Comparison of ENCODE assay signal across 8 cellular contexts in genomic region chr9:78029601-78030552, GRCh38. TPM values are rescaled to one million over a fixed set of nuclear protein-coding genes. Genes with fewer than 3 reads are reported as not detected.
DNase-seq lines count a peak whose midpoint lies in the region; FAIRE-seq and TF ChIP-seq lines count a peak whose summit lies in the region.

No MANE protein-coding gene starts in this region.

- no peaks in the 10 kb centered on the region for H3K9me3 Mint-ChIP-seq in T-helper 2 cell treated with Interferon-gamma antibody and Interleukin-4, amounts not matched to agents 5 μg/mL and 100 μg/mL, for 36 hours

- intact Hi-C loops in dorsolateral prefrontal cortex (cut with DNase I) = loop anchor here (5.0 to 10.0 kb wide), 5 partner anchors 182 to 593 kb away; partner anchors contain the start of gene CEP78 (in 1 of the 2)
- intact Hi-C loops in testis (cut with DNase I; ENCODE audit: low total_unique reads) = no loop called here

- TF ChIP-seq CTCF in AG04450 (IDR thresholded peaks at IDR 0.05; ENCODE audit: low read depth, low read length) (no peak), dorsolateral prefrontal cortex (IDR thresholded peaks at IDR 0.05 in 54 of 56, conservative IDR thresholded peaks at IDR 0.05 in 2 of 56; ENCODE audit: low read depth in 1 of 56, partially characterized antibody in 56 of 56) (peak in 4 of 56 donors; percentile 3 to 8 (median 6)), testis (IDR thresholded peaks at IDR 0.05) (no peak), GM10266 (IDR thresholded peaks at IDR 0.05; ENCODE audit: control insufficient read depth, insufficient read depth, low read depth, missing control alignments) (no peak)

- H3K27ac ChIP-seq in AG04450 (ENCODE audit: low read depth, low read length) (peak overlapping the region; percentile 63), dorsolateral prefrontal cortex (peak overlapping the region; percentile 85 to 99 (median 96)), testis (peak overlapping the region; percentile 88 to 97)

- H3K27ac Mint-ChIP-seq in T-helper 2 cell treated with Interferon-gamma antibody and Interleukin-4, amounts not matched to agents 5 μg/mL and 100 μg/mL, for 36 hours = peak overlapping the region; percentile 87

- peaks cover 55% of the 10 kb centered on the region for H3K4me1 Mint-ChIP-seq in T-helper 2 cell treated with Interferon-gamma antibody and Interleukin-4, amounts not matched to agents 5 μg/mL and 100 μg/mL, for 36 hours (ENCODE audit: low read depth)

- H3K36me3 Mint-ChIP-seq in T-helper 2 cell treated with Interferon-gamma antibody and Interleukin-4, amounts not matched to agents 5 μg/mL and 100 μg/mL, for 36 hours (ENCODE audit: low read depth) = peaks cover 19% of the 10 kb centered on the region

- H3K4me3 Mint-ChIP-seq in T-helper 2 cell treated with Interferon-gamma antibody and Interleukin-4, amounts not matched to agents 5 μg/mL and 100 μg/mL, for 36 hours = peak overlapping the region; percentile 86

- no peaks in the 10 kb centered on the region for H3K36me3 ChIP-seq in testis (ENCODE audit: low read depth, missing control alignments)

- no peaks in the 10 kb centered on the region; the same call in 1 of the 2 replicates for H3K9me3 ChIP-seq in AG04450 (ENCODE audit: control insufficient read depth, insufficient read depth, low read length)
- no peaks in the 10 kb centered on the region for H3K9me3 ChIP-seq in testis

- H3K4me3 ChIP-seq in AG04450 (ENCODE audit: low read depth, low read length) = peak overlapping the region; percentile 85
- H3K4me3 ChIP-seq in dorsolateral prefrontal cortex = peak overlapping the region; percentile 53 to 88 (median 78)
- peak overlapping the region; percentile 74 to 85 for H3K4me3 ChIP-seq in testis

- H3K27me3 ChIP-seq in AG04450 (ENCODE audit: control insufficient read depth, insufficient read depth, low read length) (no peaks in the 10 kb centered on the region), dorsolateral prefrontal cortex (no peaks in the 10 kb centered on the region), testis (no peaks in the 10 kb centered on the region)

- no peaks in the 10 kb centered on the region for H3K27me3 Mint-ChIP-seq in T-helper 2 cell treated with Interferon-gamma antibody and Interleukin-4, amounts not matched to agents 5 μg/mL and 100 μg/mL, for 36 hours (ENCODE audit: low read depth)

- TF ChIP-seq POLR2A in H54 (IDR thresholded peaks at IDR 0.05; ENCODE audit: low read depth, low read length) (no peak), testis (IDR thresholded peaks at IDR 0.05) (no peak)

- no peak for DNase-seq in AG04450 (ENCODE audit: low read depth, low spot score)
- peak; percentile 51 for DNase-seq in H54 (ENCODE audit: insufficient read length, low spot score)
- DNase-seq in T-helper 2 cell treated with Interferon-gamma antibody and Interleukin-4, amounts not matched to agents 5 μg/mL and 100 μg/mL, for 36 hours (ENCODE audit: low spot score) = no peak
- DNase-seq in dorsolateral prefrontal cortex = peak in 3 of 10 donors; percentile 26 to 35 (median 29)
- DNase-seq in medulla oblongata (ENCODE audit: extremely low spot score) = peak; percentile 75
- peak; percentile 50 for DNase-seq in testis
- no peak for DNase-seq in GM10266 (ENCODE audit: extremely low spot score)
- DNase-seq in NOMO-1 treated with dmso at 0.1 percent for 144 hours (lab: John Stamatoyannopoulos, UW; ENCODE audit: unreplicated experiment) = no peak

- WGBS in testis, 2 donors = 2 to 4% methylated on average over 15 of the region's 15 CpGs

- POLR2A ChIA-PET in AG04450 (lab: Yijun Ruan, JAX) = interaction anchor here (0.7 kb wide), 1 partner anchor 214 kb away, joined by 3 read pairs; no protein-coding TSS in a partner anchor

- peak; percentile 96 for FAIRE-seq in H54 (lab: Jason Lieb, UNC)

- CTCF ChIA-PET in AG04450 (lab: Charles Lee) = interaction anchor here (1.0 kb wide), 1 partner anchor 133 kb away, joined by 3 read pairs; no protein-coding TSS in a partner anchor

- H3K4me1 ChIP-seq in testis = peaks cover 19% of the 10 kb centered on the region

RNA-seq across cellular contexts. Expression of gene GNAQ, which starts 1.7 kb away (rescaled TPM):
- 56.1 and 71.4 TPM in 2 replicates for polyA plus RNA-seq in AG04450 (2011; rRNA removed)
- polyA minus RNA-seq in AG04450 (2011; rRNA and poly(A)+ RNA removed) = 63.2 and 87.1 TPM in 2 replicates
- total RNA-seq in dorsolateral prefrontal cortex = 100 to 1,000 TPM; 111 to 197 (median 146) TPM
- total RNA-seq in testis = 10 to 100 TPM; 39.4 to 42.9 TPM
- 23.5 TPM for polyA plus RNA-seq in testis (ENCODE audit: insufficient read depth, low read depth, low replicate concordance)

Comparison
In these comparisons a context has a peak if more than half of its experiments do, and no peak if none do; other contexts are left out.
1. DNase-seq: peak in H54 (single experiment), medulla oblongata (single experiment) and testis (single experiment); none in AG04450 (single experiment), T-helper 2 cell treated with Interferon-gamma antibody and Interleukin-4, amounts not matched to agents 5 μg/mL and 100 μg/mL, for 36 hours (single experiment), GM10266 (single experiment) and NOMO-1 treated with dmso at 0.1 percent for 144 hours (single experiment).
2. Peak in every context shown above with its lines, with median percentiles within 50 percentile points of each other: H3K27ac ChIP-seq and H3K4me3 ChIP-seq.